In genomic region chr5:60287174-60287771, GRCh38 we compare ENCODE assay signal across 8 cellular contexts.
DNase-seq lines count a peak whose midpoint lies in the region; ATAC-seq and TF ChIP-seq lines count a peak whose summit lies in the region.

No MANE protein-coding gene starts in this region.

- H3K4me3 Mint-ChIP-seq in endodermal cell (no peak overlapping the region), neural crest cell (no peak overlapping the region)

- H3K36me3 ChIP-seq in OCI-LY3 (replicated peaks; ENCODE audit: low read depth, low read length) (no peaks in the 10 kb centered on the region), endodermal cell (ENCODE audit: control insufficient read depth, insufficient read depth, low read length) (no peaks in the 10 kb centered on the region)

- H3K9me3 ChIP-seq in OCI-LY3 (ENCODE audit: insufficient read depth, low read length) (no peaks in the 10 kb centered on the region), endodermal cell (ENCODE audit: control insufficient read depth, low read length) (no peaks in the 10 kb centered on the region)

- H3K4me2 ChIP-seq in OCI-LY3 (ENCODE audit: low read length): 0 out of 2 replicates have a peak overlapping the region, but pooled peaks have one; percentile 25

- WGBS in endodermal cell (ENCODE audit: insufficient coverage in 1 of 2, insufficient read length in 1 of 2), 2 experiments: 17 to 23% methylated on average over 3 to 5 of the region's 5 CpGs

- H3K27me3 ChIP-seq in OCI-LY3 (ENCODE audit: low read depth, low read length): peaks cover 27% of the 10 kb centered on the region
- peaks cover 4% of the 10 kb centered on the region for H3K27me3 ChIP-seq in endodermal cell (ENCODE audit: control insufficient read depth, insufficient read depth, low read length, poor library complexity, severe bottlenecking)

- H4K20me1 ChIP-seq in OCI-LY3 (ENCODE audit: insufficient read depth, low read length): no peaks in the 10 kb centered on the region

- H3K9me3 Mint-ChIP-seq in endodermal cell: no peaks in the 10 kb centered on the region
- H3K9me3 Mint-ChIP-seq in neural crest cell: no peaks in the 10 kb centered on the region

- H3K27me3 Mint-ChIP-seq in endodermal cell (ENCODE audit: insufficient read depth): no peaks in the 10 kb centered on the region
- H3K27me3 Mint-ChIP-seq in neural crest cell (ENCODE audit: low read depth): peaks cover 11% of the 10 kb centered on the region

- H3K9ac ChIP-seq in OCI-LY3 (ENCODE audit: low read length): no peak overlapping the region
- H3K9ac ChIP-seq in endodermal cell (ENCODE audit: extremely low read depth, low read length, poor library complexity, severe bottlenecking): no peak overlapping the region

- H2AFZ ChIP-seq in OCI-LY3 (ENCODE audit: low read depth, low read length): no peak overlapping the region

- peaks cover 4% of the 10 kb centered on the region; the same call in 1 of the 2 replicates for H3K4me1 ChIP-seq in OCI-LY3 (ENCODE audit: low read length)
- no peaks in the 10 kb centered on the region for H3K4me1 ChIP-seq in endodermal cell (ENCODE audit: control insufficient read depth, insufficient read depth, low read length)

- H3K27ac Mint-ChIP-seq in endodermal cell (no peak overlapping the region), neural crest cell (ENCODE audit: unreplicated experiment) (no peak overlapping the region)

- H3K4me3 ChIP-seq in OCI-LY3 (ENCODE audit: low read length) (no peak overlapping the region), endodermal cell (ENCODE audit: low read length) (no peak overlapping the region), coronary artery (no peak overlapping the region)

- no peak overlapping the region for H3K27ac ChIP-seq in OCI-LY3 (ENCODE audit: low read length)
- H3K27ac ChIP-seq in endodermal cell (ENCODE audit: low read depth, low read length): no peak overlapping the region
- no peak overlapping the region for H3K27ac ChIP-seq in coronary artery

- DNase-seq in DMS 273 (lab: John Stamatoyannopoulos, UW; ENCODE audit: unreplicated experiment) (peak; percentile 88), endodermal cell (peak; percentile 90), neural crest cell (ENCODE audit: low read depth, low spot score) (peak; percentile 12), coronary artery (ENCODE audit: low spot score) (no peak)
- no peak for DNase-seq in activated CD4-positive, CD25-positive, alpha-beta regulatory T cell treated with anti-CD3 and anti-CD28 coated beads, Interleukin-2, amount 50 U/mL, for 72 hours

- peaks cover 12% of the 10 kb centered on the region for H3K4me1 Mint-ChIP-seq in endodermal cell
- no peaks in the 10 kb centered on the region for H3K4me1 Mint-ChIP-seq in neural crest cell

- no peaks in the 10 kb centered on the region for H3K79me2 ChIP-seq in OCI-LY3 (ENCODE audit: low read length)

- TF ChIP-seq CTCF in OCI-LY3 (IDR thresholded peaks at IDR 0.05; ENCODE audit: low read depth, low read length) (peak; percentile 84), endodermal cell (conservative IDR thresholded peaks at IDR 0.05) (peak; percentile 99), neural crest cell (conservative IDR thresholded peaks at IDR 0.05) (peak; percentile 69), coronary artery (IDR thresholded peaks at IDR 0.05) (no peak)

- ATAC-seq in GM19023 (IDR thresholded peaks at IDR 0.05; ENCODE audit: unreplicated experiment): peak; percentile 92
- ATAC-seq in HG03378 (IDR thresholded peaks at IDR 0.05; ENCODE audit: unreplicated experiment): peak; percentile 81

- no peaks in the 10 kb centered on the region for H3K36me3 Mint-ChIP-seq in endodermal cell (ENCODE audit: low read depth)
- H3K36me3 Mint-ChIP-seq in neural crest cell (ENCODE audit: low read depth): no peaks in the 10 kb centered on the region

Comparison
In these comparisons a context has a peak if more than half of its experiments do, and no peak if none do; other contexts are left out.
1. DNase-seq: peak in DMS 273 (single experiment), endodermal cell (single experiment) and neural crest cell (single experiment); none in coronary artery (single experiment) and activated CD4-positive, CD25-positive, alpha-beta regulatory T cell treated with anti-CD3 and anti-CD28 coated beads, Interleukin-2, amount 50 U/mL, for 72 hours (single experiment).